Comparison of ENCODE assay signal across 8 cellular contexts in genomic region chr3:107429330-107430181, GRCh38. TPM values are rescaled to one million over a fixed set of nuclear protein-coding genes. Genes with fewer than 3 reads are reported as not detected.
DNase-seq lines count a peak whose midpoint lies in the region; ATAC-seq, FAIRE-seq and TF ChIP-seq lines count a peak whose summit lies in the region.

No MANE protein-coding gene starts in this region.

- peak overlapping the region; percentile 91 for H3K4me2 ChIP-seq in astrocyte (ENCODE audit: low read length)

- H3K27me3 ChIP-seq in H7 (ENCODE audit: control insufficient read depth, insufficient read depth, low read length) (peaks cover 12% of the 10 kb centered on the region), astrocyte (ENCODE audit: insufficient read depth, low read length) (no peaks in the 10 kb centered on the region), right cardiac atrium (ENCODE audit: control insufficient read depth, insufficient read depth) (no peaks in the 10 kb centered on the region)

- H3K4me1 ChIP-seq in astrocyte (ENCODE audit: insufficient read depth, low read length), result peaks cover 7% of the 10 kb centered on the region
- peaks cover 2% of the 10 kb centered on the region for H3K4me1 ChIP-seq in right cardiac atrium (ENCODE audit: control insufficient read depth, insufficient read depth, low read length)

- H3K4me1 Mint-ChIP-seq in T-cell (peaks cover 19 to 26% (median 21%) of the 10 kb centered on the region in 3 donors), astrocyte (ENCODE audit: low read depth, unreplicated experiment) (peaks cover 4% of the 10 kb centered on the region)

- H3K4me3 ChIP-seq in H7 (ENCODE audit: insufficient read depth, low read depth, low read length), result peak overlapping the region; percentile 40
- H3K4me3 ChIP-seq in astrocyte (ENCODE audit: insufficient read depth, low read depth, low read length), result peak overlapping the region; percentile 65
- peak overlapping the region; percentile 61 for H3K4me3 ChIP-seq in right cardiac atrium (ENCODE audit: low read length)

- H3K27me3 Mint-ChIP-seq in T-cell (peaks cover 0 to 2% of the 10 kb centered on the region in 2 donors), astrocyte (ENCODE audit: low read depth, unreplicated experiment) (no peaks in the 10 kb centered on the region)

- POLR2A ChIA-PET in GM10248 (lab: Yijun Ruan, JAX) (no interaction called here), T-cell (lab: Charles Lee) (no interaction called here)

- DNase-seq in GM10248 (ENCODE audit: extremely low spot score) (peak; percentile 80), H7 (peak; percentile 88), LHCN-M2 (ENCODE audit: low read depth) (peak; percentile 93), T-cell (peak in 32 of 34 experiments; percentile 6 to 58 (median 36)), astrocyte (ENCODE audit: low read depth) (peak; percentile 75), right cardiac atrium (peak; percentile 79 to 90 (median 86)), pulmonary artery endothelial cell (ENCODE audit: low read depth, low spot score) (peak; percentile 62), RKO (ENCODE audit: low spot score) (no peak)

- TF ChIP-seq CTCF in GM10248 (IDR thresholded peaks at IDR 0.05; ENCODE audit: control extremely low read depth, extremely low read depth, low read depth, missing control alignments) (peak; percentile 80), astrocyte (IDR thresholded peaks at IDR 0.05; ENCODE audit: insufficient read depth, low read depth, low read length) (peak; percentile 87)

- ATAC-seq in T-cell (replicated peaks in 1 of 4), result peak; percentile 26 to 68 (median 47)
- ATAC-seq in right cardiac atrium, result peak; percentile 89 to 91

- 5% methylated on average over 37 of the region's 37 CpGs for WGBS in right cardiac atrium

- H3K9me3 ChIP-seq in astrocyte (ENCODE audit: insufficient read depth, low read depth, low read length) (no peaks in the 10 kb centered on the region), right cardiac atrium (ENCODE audit: control insufficient read depth, low read length) (no peaks in the 10 kb centered on the region)

- H3K27ac ChIP-seq in astrocyte (ENCODE audit: low read depth, low read length) (peak overlapping the region; percentile 9), right cardiac atrium (ENCODE audit: low read length) (peak overlapping the region; percentile 85)

- H3K36me3 ChIP-seq in H7 (replicated peaks; ENCODE audit: control insufficient read depth, insufficient read depth, low read length) (no peaks in the 10 kb centered on the region), astrocyte (ENCODE audit: insufficient read depth, low read length) (no peaks in the 10 kb centered on the region)

- no peaks in the 10 kb centered on the region for H3K79me2 ChIP-seq in astrocyte (ENCODE audit: insufficient read depth, low read length)

- peak overlapping the region in 1 of 2 donors; percentile 66 for H3K27ac Mint-ChIP-seq in T-cell
- H3K27ac Mint-ChIP-seq in astrocyte (ENCODE audit: unreplicated experiment), result peak overlapping the region; percentile 66

- CTCF ChIA-PET in GM10248 (lab: Yijun Ruan, JAX), result interaction anchor here (0.6 to 4.4 kb wide), 13 partner anchors 9 to 498 kb away, joined by 3 to 26 read pairs (median 4); partner anchors contain the start of gene CCDC54
- CTCF ChIA-PET in T-cell (lab: Charles Lee), result interaction anchor here (0.7 to 2.6 kb wide), 15 partner anchors 9 to 491 kb away, joined by 3 to 22 read pairs (median 4); no protein-coding TSS in a partner anchor

- peak overlapping the region; percentile 75 for H3K9ac ChIP-seq in astrocyte (ENCODE audit: low read length)

- no peaks in the 10 kb centered on the region for H3K9me3 Mint-ChIP-seq in T-cell
- H3K9me3 Mint-ChIP-seq in astrocyte (ENCODE audit: unreplicated experiment), result no peaks in the 10 kb centered on the region

- no peak for FAIRE-seq in astrocyte (lab: Jason Lieb, UNC)

- intact Hi-C loops in right cardiac atrium (cut with DNase I), result loop anchor here in 3 of 4 donors (5.0 to 10.0 kb wide), 2 partner anchors 93 to 165 kb away; partner anchors contain the start of gene BBX (in 3 of the 3)

- no peaks in the 10 kb centered on the region for H3K36me3 Mint-ChIP-seq in T-cell
- peaks cover 2% of the 10 kb centered on the region for H3K36me3 Mint-ChIP-seq in astrocyte (ENCODE audit: low read depth, unreplicated experiment)

- no peaks in the 10 kb centered on the region for H4K20me1 ChIP-seq in astrocyte (ENCODE audit: insufficient read depth, low read length)

- H3K4me3 Mint-ChIP-seq in T-cell, result peak overlapping the region; percentile 77 to 88 (median 86)
- H3K4me3 Mint-ChIP-seq in astrocyte (ENCODE audit: unreplicated experiment), result peak overlapping the region; percentile 86

- H2AFZ ChIP-seq in astrocyte (ENCODE audit: low read depth, low read length), result peak overlapping the region; percentile 75

RNA-seq across cellular contexts. Expression of gene CCDC54, which starts 52.3 kb away (rescaled TPM):
- not detected in 2 replicates for total RNA-seq in H7 (2014; rRNA removed; shearing (Covaris generic))
- not detected in 2 replicates for total RNA-seq in LHCN-M2 (2014; rRNA removed)
- 0.13 TPM for polyA plus RNA-seq in LHCN-M2 (2012)
- total RNA-seq in T-cell, result not detected
- total RNA-seq in astrocyte, result not detected in 2 replicates
- total RNA-seq in right cardiac atrium, result not detected
- polyA plus RNA-seq in right cardiac atrium, result not detected
- not detected in 2 replicates for total RNA-seq in pulmonary artery endothelial cell
